In genomic region chr5:55533806-55534435, GRCh38 we compare ENCODE assay signal across 7 cellular contexts. TPM values are rescaled to one million over a fixed set of nuclear protein-coding genes. Genes with fewer than 3 reads are reported as not detected.
DNase-seq lines count a peak whose midpoint lies in the region; ATAC-seq and TF ChIP-seq lines count a peak whose summit lies in the region.

No MANE protein-coding gene starts in this region.

- WGBS in esophagus squamous epithelium, 2 donors, result 5 to 7% methylated on average over 7 of the region's 22 CpGs

- H3K4me1 ChIP-seq in esophagus squamous epithelium, result peaks cover 3 to 41% (median 11%) of the 10 kb centered on the region in 3 donors

- POLR2A ChIA-PET in naive thymus-derived CD8-positive, alpha-beta T cell (lab: Charles Lee), result interaction anchor here (1.6 kb wide), 2 partner anchors 10 to 226 kb away, joined by 5 to 9 read pairs; partner anchors contain the start of genes DHX29 and MTREX

- H3K9me3 ChIP-seq in esophagus squamous epithelium, result no peaks in the 10 kb centered on the region

- peaks cover 0 to 4% (median 0%) of the 10 kb centered on the region in 3 donors for H3K36me3 ChIP-seq in esophagus squamous epithelium

- no peak for TF ChIP-seq POLR2A in esophagus squamous epithelium (IDR thresholded peaks at IDR 0.05)

- peak overlapping the region; percentile 93 to 98 (median 96) for H3K27ac ChIP-seq in esophagus squamous epithelium

- ATAC-seq in GM21528 (IDR thresholded peaks at IDR 0.05; ENCODE audit: low FRiP score, unreplicated experiment), result peak; percentile 43
- peak; percentile 48 to 50 for ATAC-seq in naive thymus-derived CD8-positive, alpha-beta T cell

- H3K4me3 Mint-ChIP-seq in T-helper 1 cell treated with Interleukin-12 subunit alpha and Interleukin-12 subunit beta and Interleukin-4 antibody, amounts not matched to agents 30 μg/mL and 1 μg/mL, for 36 hours, result peak overlapping the region; percentile 89
- peak overlapping the region; percentile 87 to 97 (median 92) for H3K4me3 Mint-ChIP-seq in naive thymus-derived CD8-positive, alpha-beta T cell

- no peaks in the 10 kb centered on the region for H3K27me3 Mint-ChIP-seq in T-helper 1 cell treated with Interleukin-12 subunit alpha and Interleukin-12 subunit beta and Interleukin-4 antibody, amounts not matched to agents 30 μg/mL and 1 μg/mL, for 36 hours (ENCODE audit: low read depth)
- H3K27me3 Mint-ChIP-seq in naive thymus-derived CD8-positive, alpha-beta T cell, result no peaks in the 10 kb centered on the region

- H3K36me3 Mint-ChIP-seq in T-helper 1 cell treated with Interleukin-12 subunit alpha and Interleukin-12 subunit beta and Interleukin-4 antibody, amounts not matched to agents 30 μg/mL and 1 μg/mL, for 36 hours (ENCODE audit: low read depth), result peaks cover 19% of the 10 kb centered on the region
- H3K36me3 Mint-ChIP-seq in naive thymus-derived CD8-positive, alpha-beta T cell, result peaks cover 0 to 13% (median 11%) of the 10 kb centered on the region in 3 donors

- H3K9me3 Mint-ChIP-seq in T-helper 1 cell treated with Interleukin-12 subunit alpha and Interleukin-12 subunit beta and Interleukin-4 antibody, amounts not matched to agents 30 μg/mL and 1 μg/mL, for 36 hours, result no peaks in the 10 kb centered on the region
- no peaks in the 10 kb centered on the region for H3K9me3 Mint-ChIP-seq in naive thymus-derived CD8-positive, alpha-beta T cell

- H3K27me3 ChIP-seq in esophagus squamous epithelium, result no peaks in the 10 kb centered on the region

- no peak for TF ChIP-seq CTCF in GM12864 (IDR thresholded peaks at IDR 0.05; ENCODE audit: low read depth, low read length, missing control alignments)
- TF ChIP-seq CTCF in esophagus squamous epithelium (IDR thresholded peaks at IDR 0.05), result no peak

- DNase-seq in GM12864 (ENCODE audit: low read depth) (no peak), HT1080 (ENCODE audit: low read depth) (peak; percentile 56), esophagus squamous epithelium (lab: John Stamatoyannopoulos, UW) (no peak), LoVo (ENCODE audit: low spot score) (no peak)
- peak in 1 of 10 donors; percentile 2 for DNase-seq in naive thymus-derived CD8-positive, alpha-beta T cell

- peak overlapping the region; percentile 78 for H3K27ac Mint-ChIP-seq in T-helper 1 cell treated with Interleukin-12 subunit alpha and Interleukin-12 subunit beta and Interleukin-4 antibody, amounts not matched to agents 30 μg/mL and 1 μg/mL, for 36 hours
- H3K27ac Mint-ChIP-seq in naive thymus-derived CD8-positive, alpha-beta T cell, result peak overlapping the region; percentile 66 to 96 (median 94)

- H3K4me3 ChIP-seq in GM12864 (ENCODE audit: low read depth, low read length) (peak overlapping the region; percentile 83), esophagus squamous epithelium (peak overlapping the region; percentile 69 to 97 (median 92))

- H3K4me1 Mint-ChIP-seq in T-helper 1 cell treated with Interleukin-12 subunit alpha and Interleukin-12 subunit beta and Interleukin-4 antibody, amounts not matched to agents 30 μg/mL and 1 μg/mL, for 36 hours (ENCODE audit: low read depth), result peaks cover 38% of the 10 kb centered on the region
- H3K4me1 Mint-ChIP-seq in naive thymus-derived CD8-positive, alpha-beta T cell, result peaks cover 24 to 52% (median 38%) of the 10 kb centered on the region in 4 donors

- intact Hi-C loops in esophagus squamous epithelium (cut with DNase I), result no loop called here

RNA-seq across cellular contexts. Expression of gene PLPP1, which starts 0.8 kb away (rescaled TPM):
- 9.4 and 12.9 TPM in 2 replicates for total RNA-seq in HT1080 (2014; rRNA removed; shearing (Covaris generic))
- 9.7 and 11.9 TPM in 2 replicates for polyA plus RNA-seq in HT1080 (2015; cell fraction: cytosol; rRNA removed)
- 12.6 and 16.2 TPM in 2 replicates for polyA plus RNA-seq in HT1080 (2015; cell fraction: nucleus; rRNA removed)
- 100 to 1,000 TPM in 1 of 4 donors, 10 to 100 TPM in 3; 26.1 to 140 (median 41.3) TPM for total RNA-seq in esophagus squamous epithelium
- 1 to 10 TPM; 7.0 to 7.9 TPM for total RNA-seq in naive thymus-derived CD8-positive, alpha-beta T cell
- polyA plus RNA-seq in naive thymus-derived CD8-positive, alpha-beta T cell, result 10 to 100 TPM; 11.7 to 23.3 (median 15.7) TPM
